In genomic region chr10:17673517-17674051, GRCh38 we compare ENCODE assay signal across 11 cellular contexts. TPM values are rescaled to one million over a fixed set of nuclear protein-coding genes. Genes with fewer than 3 reads are reported as not detected.
DNase-seq lines count a peak whose midpoint lies in the region; ATAC-seq and TF ChIP-seq lines count a peak whose summit lies in the region.
"Had no signal": no experiment of that assay in that cellular context is flagged by ENCODE, and none has a peak within 500 bp of the region (broad histone marks: within the 10 kb centered on the region; RNA-seq: fewer than 3 reads in every experiment).

No MANE protein-coding gene starts in this region.

- H3K27me3 Mint-ChIP-seq in activated naive CD8-positive, alpha-beta T cell treated with anti-CD3 and anti-CD28 coated beads, Interleukin-2, amount 50 U/mL, for 24 hours = no peaks in the 10 kb centered on the region

- no peaks in the 10 kb centered on the region for H3K4me1 ChIP-seq in colonic mucosa

- H3K36me3 Mint-ChIP-seq in activated naive CD8-positive, alpha-beta T cell treated with anti-CD3 and anti-CD28 coated beads, Interleukin-2, amount 50 U/mL, for 24 hours (ENCODE audit: low read depth) = peaks cover 7% of the 10 kb centered on the region

- no peak overlapping the region for H3K4me3 Mint-ChIP-seq in activated naive CD8-positive, alpha-beta T cell treated with anti-CD3 and anti-CD28 coated beads, Interleukin-2, amount 50 U/mL, for 24 hours

- intact Hi-C loops in colonic mucosa (cut with DNase I) = no loop called here

- no peak overlapping the region for H3K4me3 ChIP-seq in kidney epithelial cell (ENCODE audit: low read depth, low read length)
- no peak overlapping the region for H3K4me3 ChIP-seq in colonic mucosa
- H3K4me3 ChIP-seq in coronary artery = no peak overlapping the region

- H3K27ac Mint-ChIP-seq in activated naive CD8-positive, alpha-beta T cell treated with anti-CD3 and anti-CD28 coated beads, Interleukin-2, amount 50 U/mL, for 24 hours = peak overlapping the region; percentile 10

- H3K9me3 Mint-ChIP-seq in activated naive CD8-positive, alpha-beta T cell treated with anti-CD3 and anti-CD28 coated beads, Interleukin-2, amount 50 U/mL, for 24 hours = no peaks in the 10 kb centered on the region

- H3K36me3 ChIP-seq in kidney epithelial cell (ENCODE audit: control insufficient read depth, insufficient read depth, low read length) (no peaks in the 10 kb centered on the region), colonic mucosa (no peaks in the 10 kb centered on the region)

- H3K9ac ChIP-seq in colonic mucosa (ENCODE audit: low read depth in 2 of 2, low read length in 2 of 2) = no peak overlapping the region
- H3K9ac ChIP-seq: KMS-11, parathyroid adenoma had no signal

- DNase-seq in ACHN = peak; percentile 86
- DNase-seq in HK-2 (ENCODE audit: unreplicated experiment) = peak; percentile 47
- no peak for DNase-seq in activated naive CD8-positive, alpha-beta T cell treated with anti-CD3 and anti-CD28 coated beads, Interleukin-2, amount 50 U/mL, for 24 hours
- peak; percentile 58 for DNase-seq in kidney epithelial cell (ENCODE audit: low read depth)
- DNase-seq in colonic mucosa = no peak
- DNase-seq in coronary artery (ENCODE audit: low spot score) = no peak
- no peak for DNase-seq in central memory CD4-positive, alpha-beta T cell
- no peak for DNase-seq in T-helper 9 cell
- DNase-seq: activated effector memory CD4-positive, alpha-beta T cell treated with Interleukin-2 at 50 U/mL for 16 hours had no signal

- peak; percentile 66 for ATAC-seq in activated naive CD8-positive, alpha-beta T cell treated with anti-CD3 and anti-CD28 coated beads, Interleukin-2, amount 50 U/mL, for 24 hours

- peaks cover 56% of the 10 kb centered on the region for H3K4me1 Mint-ChIP-seq in activated naive CD8-positive, alpha-beta T cell treated with anti-CD3 and anti-CD28 coated beads, Interleukin-2, amount 50 U/mL, for 24 hours

- in situ Hi-C loops in ACHN (cut with HindIII; ENCODE audit: low pct_ligation_motif_present, low pct_unique_long_range_greater_than_20kb, low sequenced_read_pairs) = no loop called here

- H3K27ac ChIP-seq in colonic mucosa (no peak overlapping the region), coronary artery (no peak overlapping the region)
- H3K27ac ChIP-seq: KMS-11, parathyroid adenoma had no signal

- TF ChIP-seq CTCF in kidney epithelial cell (IDR thresholded peaks at IDR 0.05; ENCODE audit: insufficient read depth, low read length, poor library complexity, severe bottlenecking) = no peak
- TF ChIP-seq CTCF in colonic mucosa (IDR thresholded peaks at IDR 0.05) = no peak
- TF ChIP-seq CTCF in coronary artery (IDR thresholded peaks at IDR 0.05) = no peak

- H3K9me3 ChIP-seq in colonic mucosa = no peaks in the 10 kb centered on the region

- no peaks in the 10 kb centered on the region for H3K27me3 ChIP-seq in kidney epithelial cell (ENCODE audit: control insufficient read depth, insufficient read depth, low read length)
- no peaks in the 10 kb centered on the region for H3K27me3 ChIP-seq in colonic mucosa

RNA-seq across cellular contexts. Expression of gene STAM, which starts 29.6 kb away (rescaled TPM):
- total RNA-seq in kidney epithelial cell = 29.6 and 35.3 TPM in 2 replicates
- 10 to 100 TPM; 16.5 to 16.8 TPM for total RNA-seq in colonic mucosa

RNA-seq across cellular contexts. Expression of gene HACD1, which starts 56.4 kb away (rescaled TPM):
- total RNA-seq in kidney epithelial cell = 16.6 and 20.8 TPM in 2 replicates
- total RNA-seq in colonic mucosa = 10 to 100 TPM in 1 of 2 donors, 1 to 10 TPM in 1; 3.4 to 16.6 TPM

Comparison
In these comparisons a context has a peak if more than half of its experiments do, and no peak if none do; other contexts are left out.
1. DNase-seq: peak in ACHN (single experiment), HK-2 (single experiment) and kidney epithelial cell (single experiment); none in activated naive CD8-positive, alpha-beta T cell treated with anti-CD3 and anti-CD28 coated beads, Interleukin-2, amount 50 U/mL, for 24 hours (single experiment), colonic mucosa (single experiment), coronary artery (single experiment), central memory CD4-positive, alpha-beta T cell (single experiment) and T-helper 9 cell (single experiment).